8 cellular contexts compared by ENCODE assay signal in the genomic region with DNA sequence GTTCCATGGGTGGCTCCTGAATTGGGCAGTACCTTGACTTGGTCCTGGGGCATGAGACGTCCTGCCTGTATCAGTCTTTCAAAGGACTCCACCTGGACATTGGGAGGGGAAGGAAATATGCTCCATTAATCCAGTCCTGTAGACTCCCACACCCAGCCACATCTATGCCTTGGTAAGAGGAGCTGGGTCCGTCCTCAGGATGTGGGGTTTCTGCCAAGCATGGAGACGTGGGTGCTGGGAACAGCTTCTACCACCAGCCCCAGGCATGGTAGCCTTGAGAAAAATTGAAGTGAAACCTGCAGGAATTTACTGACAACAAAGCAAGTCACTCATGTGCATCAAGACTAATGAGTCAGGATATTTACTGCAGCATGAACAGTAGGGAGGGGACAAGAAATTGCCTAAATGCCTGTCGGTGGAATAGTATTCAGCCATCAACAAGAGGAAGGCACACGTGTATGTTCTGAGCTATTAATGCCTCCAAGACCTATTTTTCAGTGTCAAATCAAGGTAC. TPM values are rescaled to one million over a fixed set of nuclear protein-coding genes. Genes with fewer than 3 reads are reported as not detected.
DNase-seq lines count a peak whose midpoint lies in the region; ATAC-seq and TF ChIP-seq lines count a peak whose summit lies in the region.

No MANE protein-coding gene starts in this region.

- peak overlapping the region; percentile 35 to 81 for H3K4ac ChIP-seq in mesenchymal stem cell (ENCODE audit: low read depth in 1 of 2, low read length in 2 of 2)

- H3K79me2 ChIP-seq in Karpas-422 (ENCODE audit: low read length) = peaks cover 17% of the 10 kb centered on the region

- H3K4me1 ChIP-seq in Karpas-422 (ENCODE audit: low read length) (peaks cover 61% of the 10 kb centered on the region), mesenchymal stem cell (ENCODE audit: control insufficient read depth, insufficient read depth, low read depth, low read length) (peaks cover 19% of the 10 kb centered on the region)

- H4K8ac ChIP-seq in mesenchymal stem cell (ENCODE audit: low read length) = no peak overlapping the region

- H2BK15ac ChIP-seq in mesenchymal stem cell (ENCODE audit: low read depth, poor library complexity, severe bottlenecking) = no peak overlapping the region

- DNase-seq in CD4-positive, alpha-beta T cell = no peak
- DNase-seq in Karpas-422 = peak; percentile 77
- DNase-seq in activated naive CD8-positive, alpha-beta T cell treated with anti-CD3 and anti-CD28 coated beads for 36 hours = no peak
- DNase-seq in mesenchymal stem cell = no peak
- DNase-seq in GM19240 (ENCODE audit: insufficient read length, low spot score) = no peak
- no peak for DNase-seq in Kasumi-1 (lab: John Stamatoyannopoulos, UW)
- no peak for DNase-seq in GM10248 (ENCODE audit: extremely low spot score)

- H3K9me2 ChIP-seq in Karpas-422 (replicated peaks; ENCODE audit: insufficient read depth, low read length) = no peaks in the 10 kb centered on the region

- no peak overlapping the region for H3K4me3 Mint-ChIP-seq in CD4-positive, alpha-beta T cell
- H3K4me3 Mint-ChIP-seq in activated naive CD8-positive, alpha-beta T cell treated with anti-CD3 and anti-CD28 coated beads for 36 hours = no peak overlapping the region

- H3K79me1 ChIP-seq in mesenchymal stem cell (replicated peaks; ENCODE audit: low read length, poor library complexity, severe bottlenecking) = peaks cover 21% of the 10 kb centered on the region

- peak overlapping the region; percentile 62 for H3K27ac ChIP-seq in CD4-positive, alpha-beta T cell (ENCODE audit: low read depth, low read length)
- H3K27ac ChIP-seq in Karpas-422 (ENCODE audit: low read length) (peak overlapping the region; percentile 95), mesenchymal stem cell (ENCODE audit: low read length, poor library complexity, severe bottlenecking) (peak overlapping the region; percentile 95)

- CTCF ChIA-PET in CD4-positive, alpha-beta T cell (lab: Charles Lee) = interaction anchor here (1.1 to 1.7 kb wide), 5 partner anchors 15 to 41 kb away, joined by 3 to 10 read pairs (median 4); no protein-coding TSS in a partner anchor
- CTCF ChIA-PET in GM10248 (lab: Yijun Ruan, JAX) = interaction anchor here (1.1 to 2.3 kb wide), 6 partner anchors 9 to 26 kb away, joined by 3 to 7 read pairs (median 4); no protein-coding TSS in a partner anchor

- intact Hi-C loops in CD4-positive, alpha-beta T cell (cut with DNase I, micrococcal nuclease) = loop anchor here in 1 of 2 experiments (2.0 to 5.0 kb wide), 2 partner anchors 16 to 33 kb away; no protein-coding TSS in a partner anchor

- peak overlapping the region; percentile 90 for H2AK5ac ChIP-seq in mesenchymal stem cell (ENCODE audit: low read length, severe bottlenecking)

- peak overlapping the region; percentile 83 for H3K27ac Mint-ChIP-seq in CD4-positive, alpha-beta T cell
- H3K27ac Mint-ChIP-seq in activated naive CD8-positive, alpha-beta T cell treated with anti-CD3 and anti-CD28 coated beads for 36 hours = peak overlapping the region; percentile 93

- WGBS in mesenchymal stem cell = 80% methylated on average over 5 of the region's 5 CpGs

- ATAC-seq in CD4-positive, alpha-beta T cell (ENCODE audit: poor library complexity) = no peak
- ATAC-seq in GM21529 (IDR thresholded peaks at IDR 0.05; ENCODE audit: unreplicated experiment) = no peak

- peak overlapping the region in 1 of 2 experiments; percentile 49 for H3K23ac ChIP-seq in mesenchymal stem cell (ENCODE audit: low read length in 2 of 2)

- H4K20me1 ChIP-seq in Karpas-422 (ENCODE audit: insufficient read depth, low read depth, low read length) = no peaks in the 10 kb centered on the region

- no peaks in the 10 kb centered on the region for H3K9me3 Mint-ChIP-seq in CD4-positive, alpha-beta T cell
- H3K9me3 Mint-ChIP-seq in activated naive CD8-positive, alpha-beta T cell treated with anti-CD3 and anti-CD28 coated beads for 36 hours = peaks cover 2% of the 10 kb centered on the region

- H2AFZ ChIP-seq in Karpas-422 (ENCODE audit: low read length) (no peak overlapping the region), mesenchymal stem cell (ENCODE audit: low read depth, low read length) (no peak overlapping the region)

- peak overlapping the region; percentile 85 for H2BK5ac ChIP-seq in mesenchymal stem cell (ENCODE audit: low read depth, low read length, poor library complexity, severe bottlenecking)

- no peak overlapping the region for H4K91ac ChIP-seq in mesenchymal stem cell (ENCODE audit: low read length)

- peak overlapping the region; percentile 2 to 93 for H2BK12ac ChIP-seq in mesenchymal stem cell (ENCODE audit: low read length in 2 of 2)

- peak overlapping the region; percentile 59 for H3K4me2 ChIP-seq in Karpas-422 (ENCODE audit: low read depth, low read length, poor library complexity, severe bottlenecking)
- no peak overlapping the region for H3K4me2 ChIP-seq in mesenchymal stem cell (ENCODE audit: low read length, poor library complexity, severe bottlenecking)

- H3K9me3 ChIP-seq in CD4-positive, alpha-beta T cell (ENCODE audit: control insufficient read depth, low read length) = no peaks in the 10 kb centered on the region
- H3K9me3 ChIP-seq in Karpas-422 (ENCODE audit: low read length) (no peaks in the 10 kb centered on the region), mesenchymal stem cell (ENCODE audit: control insufficient read depth, low read length) (no peaks in the 10 kb centered on the region)

- no peaks in the 10 kb centered on the region for H3K27me3 ChIP-seq in CD4-positive, alpha-beta T cell (ENCODE audit: control insufficient read depth, insufficient read depth, low read length)
- H3K27me3 ChIP-seq in Karpas-422 (ENCODE audit: low read length) (no peaks in the 10 kb centered on the region), mesenchymal stem cell (ENCODE audit: control insufficient read depth in 1 of 2, insufficient read depth in 1 of 2, low read length in 2 of 2) (no peaks in the 10 kb centered on the region)

- H3K4me3 ChIP-seq in Karpas-422 (ENCODE audit: low read length) (0 out of 2 replicates have a peak overlapping the region, but pooled peaks have one; percentile 4), mesenchymal stem cell (ENCODE audit: insufficient read depth in 1 of 2, low read depth in 1 of 2, low read length in 2 of 2) (no peak overlapping the region)

- H3K9ac ChIP-seq in Karpas-422 (ENCODE audit: low read length) = peak overlapping the region; percentile 37; the same call in 1 of the 2 replicates
- H3K9ac ChIP-seq in mesenchymal stem cell (ENCODE audit: low read length) = no peak overlapping the region

- peak overlapping the region in 1 of 2 experiments; percentile 66 for H3K14ac ChIP-seq in mesenchymal stem cell (ENCODE audit: low read length in 2 of 2)

- peaks cover 94% of the 10 kb centered on the region for H3K4me1 Mint-ChIP-seq in CD4-positive, alpha-beta T cell (ENCODE audit: low read depth)
- peaks cover 84% of the 10 kb centered on the region for H3K4me1 Mint-ChIP-seq in activated naive CD8-positive, alpha-beta T cell treated with anti-CD3 and anti-CD28 coated beads for 36 hours

- peak overlapping the region; percentile 0 to 88 for H3K18ac ChIP-seq in mesenchymal stem cell (ENCODE audit: low read depth in 1 of 2, low read length in 2 of 2)

- TF ChIP-seq CTCF in CD4-positive, alpha-beta T cell (IDR thresholded peaks at IDR 0.05) = no peak
- no peak for TF ChIP-seq CTCF in GM10248 (IDR thresholded peaks at IDR 0.05; ENCODE audit: control extremely low read depth, extremely low read depth, low read depth, missing control alignments)

- no peak overlapping the region for H2BK120ac ChIP-seq in mesenchymal stem cell (ENCODE audit: low read depth, low read length)

- POLR2A ChIA-PET in CD4-positive, alpha-beta T cell (lab: Charles Lee) = interaction anchor here (1.1 to 13.0 kb wide), 5 partner anchors 7 to 29 kb away, joined by 4 to 477 read pairs (median 5); a partner anchor contains a TSS
- POLR2A ChIA-PET in GM10248 (lab: Yijun Ruan, JAX) = interaction anchor here (0.7 kb wide), 1 partner anchor 14 kb away, joined by 3 read pairs; no protein-coding TSS in a partner anchor

- peaks cover 63% of the 10 kb centered on the region for H3K36me3 ChIP-seq in Karpas-422 (ENCODE audit: insufficient read depth, low read length)
- H3K36me3 ChIP-seq in mesenchymal stem cell (ENCODE audit: control insufficient read depth in 1 of 2, insufficient read depth in 2 of 2, low read depth in 1 of 2, low read length in 2 of 2) = peaks cover 47 to 69% of the 10 kb centered on the region in 2 experiments

- H3K27me3 Mint-ChIP-seq in CD4-positive, alpha-beta T cell = no peaks in the 10 kb centered on the region
- H3K27me3 Mint-ChIP-seq in activated naive CD8-positive, alpha-beta T cell treated with anti-CD3 and anti-CD28 coated beads for 36 hours = no peaks in the 10 kb centered on the region

- H3K36me3 Mint-ChIP-seq in CD4-positive, alpha-beta T cell (ENCODE audit: low read depth) = peaks cover 100% of the 10 kb centered on the region
- H3K36me3 Mint-ChIP-seq in activated naive CD8-positive, alpha-beta T cell treated with anti-CD3 and anti-CD28 coated beads for 36 hours = peaks cover 82% of the 10 kb centered on the region

RNA-seq across cellular contexts. Expression of a gene that starts 23.2 kb away (rescaled TPM):
- 100 to 1,000 TPM; 247 to 258 TPM for total RNA-seq in CD4-positive, alpha-beta T cell
- total RNA-seq in Karpas-422 (2014; rRNA removed; shearing (Covaris generic); ENCODE audit: low replicate concordance) = 77.9 and 122 TPM in 2 replicates
- 100 to 1,000 TPM; 129 to 130 TPM for total RNA-seq in activated naive CD8-positive, alpha-beta T cell treated with anti-CD3 and anti-CD28 coated beads for 36 hours
- polyA plus RNA-seq in mesenchymal stem cell (2013, experiment 1 of 2) = 18.5 TPM
- polyA plus RNA-seq in mesenchymal stem cell (2013, experiment 2 of 2) = 17.8 TPM

RNA-seq across cellular contexts. Expression of a gene that starts 34.9 kb away (rescaled TPM):
- not detected for total RNA-seq in CD4-positive, alpha-beta T cell
- not detected in 2 replicates for total RNA-seq in Karpas-422 (2014; rRNA removed; shearing (Covaris generic); ENCODE audit: low replicate concordance)
- total RNA-seq in activated naive CD8-positive, alpha-beta T cell treated with anti-CD3 and anti-CD28 coated beads for 36 hours = not detected
- polyA plus RNA-seq in mesenchymal stem cell (2013, experiment 1 of 2) = not detected
- not detected for polyA plus RNA-seq in mesenchymal stem cell (2013, experiment 2 of 2)

RNA-seq across cellular contexts. Expression of a gene that starts 41.7 kb away (rescaled TPM):
- total RNA-seq in CD4-positive, alpha-beta T cell = not detected
- total RNA-seq in Karpas-422 (2014; rRNA removed; shearing (Covaris generic); ENCODE audit: low replicate concordance) = not detected in 2 replicates
- not detected for total RNA-seq in activated naive CD8-positive, alpha-beta T cell treated with anti-CD3 and anti-CD28 coated beads for 36 hours
- polyA plus RNA-seq in mesenchymal stem cell (2013, experiment 1 of 2) = not detected
- not detected for polyA plus RNA-seq in mesenchymal stem cell (2013, experiment 2 of 2)
